ENCODE assay signal across 17 cellular contexts in genomic region chr4:169399976-169400767, GRCh38.
DNase-seq lines count a peak whose midpoint lies in the region; ATAC-seq and TF ChIP-seq lines count a peak whose summit lies in the region.
"Had no signal": no experiment of that assay in that cellular context is flagged by ENCODE, and none has a peak within 500 bp of the region (broad histone marks: within the 10 kb centered on the region; RNA-seq: fewer than 3 reads in every experiment).

No MANE protein-coding gene starts in this region.

- H3K4ac ChIP-seq in trophoblast cell (ENCODE audit: low read depth, low read length) = no peak overlapping the region

- no peak overlapping the region for H3K4me3 ChIP-seq in Peyer's patch
- H3K4me3 ChIP-seq in trophoblast cell (ENCODE audit: low read depth, low read length) = no peak overlapping the region
- H3K4me3 ChIP-seq: cardiac muscle cell had no signal

- TF ChIP-seq POLR2A in Peyer's patch (IDR thresholded peaks at IDR 0.05) = no peak

- no peak overlapping the region for H3K4me2 ChIP-seq in trophoblast cell (ENCODE audit: low read length)

- no peak overlapping the region for H4K8ac ChIP-seq in trophoblast cell (ENCODE audit: low read depth, low read length)

- H3K4me1 ChIP-seq in Peyer's patch (no peaks in the 10 kb centered on the region), trophoblast cell (ENCODE audit: control insufficient read depth in 1 of 2, insufficient read depth in 2 of 2, low read length in 2 of 2) (peaks cover 0 to 1% of the 10 kb centered on the region in 2 experiments)

- no peak overlapping the region for H3K14ac ChIP-seq in trophoblast cell (ENCODE audit: low read length)

- H3K9ac ChIP-seq in trophoblast cell (ENCODE audit: low read length) = no peak overlapping the region

- H3K79me1 ChIP-seq in trophoblast cell (ENCODE audit: low read length) = no peaks in the 10 kb centered on the region

- H3K23ac ChIP-seq in trophoblast cell (ENCODE audit: low read length) = no peak overlapping the region

- H3K27me3 ChIP-seq in Peyer's patch = no peaks in the 10 kb centered on the region
- no peaks in the 10 kb centered on the region for H3K27me3 ChIP-seq in trophoblast cell (ENCODE audit: insufficient read depth, low read length)
- H3K27me3 ChIP-seq: cardiac muscle cell had no signal

- peak; percentile 2 to 29 for DNase-seq in NOMO-1 (lab: John Stamatoyannopoulos, UW; ENCODE audit: unreplicated experiment in 2 of 2)
- no peak for DNase-seq in NOMO-1 treated with dmso at 0.1 percent for 144 hours (lab: John Stamatoyannopoulos, UW; ENCODE audit: unreplicated experiment)
- no peak for DNase-seq in Peyer's patch
- DNase-seq in trophoblast cell = no peak
- no peak for DNase-seq in left lobe of liver (ENCODE audit: low spot score)
- no peak for DNase-seq in germinal center (ENCODE audit: low spot score)
- DNase-seq: 8988T; activated naive CD8-positive, alpha-beta T cell treated with anti-CD3 and anti-CD28 coated beads for 36 hours; GOT3; kidney glomerular epithelial cell; stimulated activated naive CD8-positive, alpha-beta T cell treated with anti-CD3 and anti-CD28 coated beads, Interleukin-15, Interleukin-2, amounts not matched to agents 100 U/mL and 50 U/mL, for 24 hours; T-cell had no signal

- no peak overlapping the region for H2BK120ac ChIP-seq in trophoblast cell (ENCODE audit: insufficient read depth, low read length, poor library complexity)

- H2AFZ ChIP-seq in trophoblast cell (ENCODE audit: insufficient read depth, low read length, poor library complexity) = no peak overlapping the region

- H3K18ac ChIP-seq in trophoblast cell (ENCODE audit: low read length) = no peak overlapping the region

- peak; percentile 62 for ATAC-seq in HG02678 (IDR thresholded peaks at IDR 0.05; ENCODE audit: unreplicated experiment)
- ATAC-seq in HG03520 (IDR thresholded peaks at IDR 0.05; ENCODE audit: unreplicated experiment) = peak; percentile 51
- no peak for ATAC-seq in left lobe of liver
- ATAC-seq: activated CD4-positive, CD25-positive, alpha-beta regulatory T cell treated with anti-CD3 and anti-CD28 coated beads, Interleukin-2, amount 50 U/mL, for 24 hours; Panc1; stimulated activated naive CD8-positive, alpha-beta T cell treated with anti-CD3 and anti-CD28 coated beads, Interleukin-15, Interleukin-2, amounts not matched to agents 100 U/mL and 50 U/mL, for 24 hours; T-cell had no signal

- H3K79me2 ChIP-seq in trophoblast cell (ENCODE audit: control insufficient read depth, insufficient read depth, low read length, poor library complexity) = no peaks in the 10 kb centered on the region

- no CpG with 5 or more reads among the region's 1 CpG for WGBS in trophoblast cell (ENCODE audit: extremely low coverage, insufficient coverage, insufficient read length)

- no peak overlapping the region for H2AK5ac ChIP-seq in trophoblast cell (ENCODE audit: low read length)

- no peak overlapping the region for H4K12ac ChIP-seq in trophoblast cell (ENCODE audit: low read depth, low read length)

- H3K9me3 ChIP-seq in Peyer's patch (no peaks in the 10 kb centered on the region), trophoblast cell (ENCODE audit: insufficient read depth, low read depth, low read length) (no peaks in the 10 kb centered on the region)

- no peaks in the 10 kb centered on the region for H3K36me3 ChIP-seq in Peyer's patch
- peaks cover 0 to 2% of the 10 kb centered on the region in 2 experiments for H3K36me3 ChIP-seq in trophoblast cell (ENCODE audit: control insufficient read depth in 1 of 2, insufficient read depth in 2 of 2, low read length in 2 of 2)

- H3K27ac ChIP-seq in Peyer's patch (no peak overlapping the region), trophoblast cell (ENCODE audit: low read depth, low read length) (no peak overlapping the region)
- H3K27ac ChIP-seq: cardiac muscle cell had no signal

- H2BK12ac ChIP-seq in trophoblast cell (ENCODE audit: low read length) = no peak overlapping the region

- H2BK5ac ChIP-seq in trophoblast cell (ENCODE audit: low read depth, low read length, poor library complexity) = no peak overlapping the region

- H4K91ac ChIP-seq in trophoblast cell (ENCODE audit: low read depth, low read length) = no peak overlapping the region

- no peak for TF ChIP-seq CTCF in Peyer's patch (IDR thresholded peaks at IDR 0.05)

Comparison
In these comparisons a context has a peak if more than half of its experiments do, and no peak if none do; other contexts are left out.
1. DNase-seq: peak in NOMO-1 (2 of 2); none in NOMO-1 treated with dmso at 0.1 percent for 144 hours (single experiment), Peyer's patch (0 of 3), trophoblast cell (0 of 2), left lobe of liver (single experiment) and germinal center (single experiment).